Comparison of ENCODE assay signal across 24 cellular contexts in the genomic region with DNA sequence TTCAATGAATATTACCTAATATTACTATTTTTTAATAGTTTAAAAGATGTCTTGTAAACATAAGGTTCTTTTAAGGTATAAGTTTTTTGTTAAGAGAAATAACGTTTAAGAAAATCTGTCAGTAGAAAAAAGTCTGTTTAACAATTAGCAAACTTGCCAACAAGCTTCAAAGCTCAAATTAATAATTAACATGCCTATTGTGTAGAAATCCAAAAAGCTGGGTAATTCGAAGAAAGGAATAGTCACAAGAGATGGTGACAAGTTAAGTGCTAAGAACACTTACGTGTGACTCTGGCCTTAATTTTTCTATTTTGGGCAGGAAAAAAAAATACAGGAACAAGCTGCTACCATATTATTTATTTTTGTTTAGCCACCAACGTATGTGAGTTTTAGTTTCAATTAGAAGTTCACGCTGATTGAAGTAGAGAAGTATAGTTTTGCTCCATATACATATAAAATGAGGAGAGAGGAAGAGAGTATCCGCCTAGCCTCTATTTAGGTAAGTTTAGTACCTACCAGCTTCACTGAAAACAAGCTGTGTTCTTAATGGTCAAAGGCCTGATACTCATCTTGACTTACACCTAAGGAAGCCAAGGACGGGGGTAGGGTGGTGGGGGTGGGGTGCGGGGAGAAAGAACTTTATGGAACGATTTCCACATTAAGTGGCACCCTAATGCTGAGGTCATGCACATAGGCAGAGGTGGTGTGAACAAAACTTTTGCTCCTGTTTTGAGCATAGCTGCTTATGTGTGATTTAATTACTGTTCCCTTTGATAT. TPM values are rescaled to one million over a fixed set of nuclear protein-coding genes. Genes with fewer than 3 reads are reported as not detected.
DNase-seq lines count a peak whose midpoint lies in the region; ATAC-seq, FAIRE-seq and TF ChIP-seq lines count a peak whose summit lies in the region.
"Had no signal": no experiment of that assay in that cellular context is flagged by ENCODE, and none has a peak within 500 bp of the region (broad histone marks: within the 10 kb centered on the region; RNA-seq: fewer than 3 reads in every experiment).

No MANE protein-coding gene starts in this region.

- no peak overlapping the region for H2BK120ac ChIP-seq in mesendoderm (ENCODE audit: low read depth, low read length)

- TF ChIP-seq CTCF in tibial artery (IDR thresholded peaks at IDR 0.05) = no peak

- peaks cover 5% of the 10 kb centered on the region for H3K27me3 Mint-ChIP-seq in activated T-cell treated with anti-CD3 and anti-CD28 coated beads, Interleukin-2, amount 50 U/mL, for 72 hours (ENCODE audit: low read depth)
- no peaks in the 10 kb centered on the region for H3K27me3 Mint-ChIP-seq in stimulated activated naive CD8-positive, alpha-beta T cell treated with anti-CD3 and anti-CD28 coated beads, Interleukin-15, amount 100 ng/mL, for 72 hours
- H3K27me3 Mint-ChIP-seq: activated CD4-positive, alpha-beta T cell treated with anti-CD3 and anti-CD28 coated beads, Interleukin-2, amount 10 ng/mL, durations not matched to agents 7 days and 5 days had no signal

- H3K9ac ChIP-seq in mesendoderm (ENCODE audit: low read length) = no peak overlapping the region

- no peak overlapping the region for H4K8ac ChIP-seq in mesendoderm (ENCODE audit: low read depth, low read length)

- no peak overlapping the region for H3K4me3 Mint-ChIP-seq in activated T-cell treated with anti-CD3 and anti-CD28 coated beads, Interleukin-2, amount 50 U/mL, for 72 hours
- no peak overlapping the region for H3K4me3 Mint-ChIP-seq in stimulated activated naive CD8-positive, alpha-beta T cell treated with anti-CD3 and anti-CD28 coated beads, Interleukin-15, amount 100 ng/mL, for 72 hours
- H3K4me3 Mint-ChIP-seq: activated CD4-positive, alpha-beta T cell treated with anti-CD3 and anti-CD28 coated beads, Interleukin-2, amount 10 ng/mL, durations not matched to agents 7 days and 5 days; activated CD8-positive, alpha-beta memory T cell treated with anti-CD3 and anti-CD28 coated beads, Interleukin-2, amount 10 ng/mL, durations not matched to agents 7 days and 5 days; activated T-helper 1 cell treated with anti-CD3 and anti-CD28 coated beads, Interleukin-12 subunit alpha, Interleukin-12 subunit beta, Interleukin-2, Interleukin-4 antibody, amounts not matched to agents 30 ng/mL and 10 ng/mL and 1 ng/mL, durations not matched to agents 14 hours and 24 hours and 36 hours; CD8-positive, alpha-beta memory T cell; H9; mesothelial cell of epicardium; naive thymus-derived CD8-positive, alpha-beta T cell had no signal

- no peak for DNase-seq in activated T-cell treated with anti-CD3 and anti-CD28 coated beads, Interleukin-2, amount 50 U/mL, for 72 hours
- no peak for DNase-seq in activated T-cell treated with anti-CD3 and anti-CD28 coated beads, Interleukin-2, amount 50 U/mL, for 1 hour
- DNase-seq in mesendoderm (peak; percentile 54), tibial artery (no peak)
- DNase-seq in stimulated activated naive CD8-positive, alpha-beta T cell treated with anti-CD3 and anti-CD28 coated beads, Interleukin-15, amount 100 ng/mL, for 72 hours = no peak
- DNase-seq: activated CD4-positive, alpha-beta T cell treated with anti-CD3 and anti-CD28 coated beads, Interleukin-2, amount 10 ng/mL, durations not matched to agents 7 days and 5 days; activated CD8-positive, alpha-beta memory T cell treated with anti-CD3 and anti-CD28 coated beads, Interleukin-2, amount 10 ng/mL, durations not matched to agents 7 days and 5 days; activated naive CD4-positive, alpha-beta T cell treated with anti-CD3 and anti-CD28 coated beads, Interleukin-2, amount 50 U/mL, for 16 hours; amygdala; CD8-positive, alpha-beta memory T cell; H9; naive thymus-derived CD8-positive, alpha-beta T cell; NCI-H510A; PC-9; stimulated activated CD8-positive, alpha-beta memory T cell treated with anti-CD3 and anti-CD28 coated beads, Interleukin-4, amount 100 ng/mL, for 48 hours had no signal

- H3K4ac ChIP-seq in mesendoderm (ENCODE audit: low read depth, low read length) = no peak overlapping the region

- peaks cover 8% of the 10 kb centered on the region for H3K4me1 ChIP-seq in mesendoderm (ENCODE audit: control insufficient read depth, low read depth, low read length)
- H3K4me1 ChIP-seq in tibial artery = peaks cover 0 to 58% (median 12%) of the 10 kb centered on the region in 4 donors

- no peaks in the 10 kb centered on the region for H3K9me3 Mint-ChIP-seq in activated T-cell treated with anti-CD3 and anti-CD28 coated beads, Interleukin-2, amount 50 U/mL, for 72 hours
- H3K9me3 Mint-ChIP-seq in stimulated activated naive CD8-positive, alpha-beta T cell treated with anti-CD3 and anti-CD28 coated beads, Interleukin-15, amount 100 ng/mL, for 72 hours = no peaks in the 10 kb centered on the region
- H3K9me3 Mint-ChIP-seq: activated CD4-positive, alpha-beta T cell treated with anti-CD3 and anti-CD28 coated beads, Interleukin-2, amount 10 ng/mL, durations not matched to agents 7 days and 5 days; activated T-helper 1 cell treated with anti-CD3 and anti-CD28 coated beads, Interleukin-12 subunit alpha, Interleukin-12 subunit beta, Interleukin-2, Interleukin-4 antibody, amounts not matched to agents 30 ng/mL and 10 ng/mL and 1 ng/mL, durations not matched to agents 14 hours and 24 hours and 36 hours; CD8-positive, alpha-beta memory T cell; H9; naive thymus-derived CD8-positive, alpha-beta T cell had no signal

- H3K4me3 ChIP-seq in mesendoderm (ENCODE audit: low read length) (no peak overlapping the region), tibial artery (no peak overlapping the region)
- H3K4me3 ChIP-seq: PC-9, right atrium auricular region, upper lobe of right lung had no signal

- H3K27me3 ChIP-seq in mesendoderm (ENCODE audit: insufficient read depth, low read length, poor library complexity) = no peaks in the 10 kb centered on the region
- no peaks in the 10 kb centered on the region for H3K27me3 ChIP-seq in tibial artery
- H3K27me3 ChIP-seq: right atrium auricular region, upper lobe of right lung had no signal

- H2BK5ac ChIP-seq in mesendoderm (ENCODE audit: low read length) = no peak overlapping the region

- peak; percentile 21 for FAIRE-seq in endometrium (lab: Jason Lieb, UNC)
- FAIRE-seq: endothelial cell of umbilical vein had no signal

- no peaks in the 10 kb centered on the region for H3K9me3 ChIP-seq in tibial artery
- H3K9me3 ChIP-seq: right atrium auricular region, upper lobe of right lung had no signal

- no peak overlapping the region for H3K23ac ChIP-seq in mesendoderm (ENCODE audit: low read length)

- no peak for ATAC-seq in activated T-cell treated with anti-CD3 and anti-CD28 coated beads, Interleukin-2, amount 50 U/mL, for 72 hours (replicated peaks in 1 of 2)
- ATAC-seq in HG03280 (IDR thresholded peaks at IDR 0.05; ENCODE audit: unreplicated experiment) (no peak), HG03521 (IDR thresholded peaks at IDR 0.05; ENCODE audit: unreplicated experiment) (no peak)
- ATAC-seq in stimulated activated naive CD8-positive, alpha-beta T cell treated with anti-CD3 and anti-CD28 coated beads, Interleukin-15, amount 100 ng/mL, for 72 hours = no peak
- ATAC-seq: activated CD8-positive, alpha-beta memory T cell treated with anti-CD3 and anti-CD28 coated beads, Interleukin-2, amount 10 ng/mL, durations not matched to agents 7 days and 5 days; naive thymus-derived CD8-positive, alpha-beta T cell had no signal

- H3K27ac Mint-ChIP-seq in activated T-cell treated with anti-CD3 and anti-CD28 coated beads, Interleukin-2, amount 50 U/mL, for 72 hours = peak overlapping the region; percentile 35
- no peak overlapping the region for H3K27ac Mint-ChIP-seq in stimulated activated naive CD8-positive, alpha-beta T cell treated with anti-CD3 and anti-CD28 coated beads, Interleukin-15, amount 100 ng/mL, for 72 hours
- H3K27ac Mint-ChIP-seq: activated CD4-positive, alpha-beta T cell treated with anti-CD3 and anti-CD28 coated beads, Interleukin-2, amount 10 ng/mL, durations not matched to agents 7 days and 5 days; activated CD8-positive, alpha-beta memory T cell treated with anti-CD3 and anti-CD28 coated beads, Interleukin-2, amount 10 ng/mL, durations not matched to agents 7 days and 5 days; activated T-helper 1 cell treated with anti-CD3 and anti-CD28 coated beads, Interleukin-12 subunit alpha, Interleukin-12 subunit beta, Interleukin-2, Interleukin-4 antibody, amounts not matched to agents 30 ng/mL and 10 ng/mL and 1 ng/mL, durations not matched to agents 14 hours and 24 hours and 36 hours; CD8-positive, alpha-beta memory T cell; naive thymus-derived CD8-positive, alpha-beta T cell had no signal

- no peak overlapping the region for H4K5ac ChIP-seq in mesendoderm (ENCODE audit: low read length)

- H3K36me3 ChIP-seq in mesendoderm (ENCODE audit: control insufficient read depth, insufficient read depth, low read length) = no peaks in the 10 kb centered on the region
- H3K36me3 ChIP-seq in tibial artery = peaks cover 29 to 38% (median 37%) of the 10 kb centered on the region in 3 donors

- H3K4me2 ChIP-seq in mesendoderm (ENCODE audit: low read length) = no peak overlapping the region
- H3K4me2 ChIP-seq: PC-9 had no signal

- intact Hi-C loops in tibial artery (cut with DNase I; ENCODE audit: low total_unique reads) = loop anchor here (5.0 kb wide), 1 partner anchor 251 kb away; no protein-coding TSS in a partner anchor

- H3K79me1 ChIP-seq in mesendoderm (ENCODE audit: low read length) = no peaks in the 10 kb centered on the region

- peaks cover 17% of the 10 kb centered on the region for H3K4me1 Mint-ChIP-seq in activated T-cell treated with anti-CD3 and anti-CD28 coated beads, Interleukin-2, amount 50 U/mL, for 72 hours (ENCODE audit: low read depth)
- H3K4me1 Mint-ChIP-seq in stimulated activated naive CD8-positive, alpha-beta T cell treated with anti-CD3 and anti-CD28 coated beads, Interleukin-15, amount 100 ng/mL, for 72 hours = peaks cover 20% of the 10 kb centered on the region
- H3K4me1 Mint-ChIP-seq: activated CD8-positive, alpha-beta memory T cell treated with anti-CD3 and anti-CD28 coated beads, Interleukin-2, amount 10 ng/mL, durations not matched to agents 7 days and 5 days had no signal

- H3K56ac ChIP-seq in mesendoderm (ENCODE audit: low read length) = no peak overlapping the region

- WGBS in mesendoderm (ENCODE audit: extremely low coverage, insufficient coverage, low lambda C conversion rate) = 100% methylated on average over 1 of the region's 9 CpGs

- no peaks in the 10 kb centered on the region for H3K79me2 ChIP-seq in mesendoderm (ENCODE audit: control insufficient read depth, insufficient read depth, low read length)

- H3K18ac ChIP-seq in mesendoderm (ENCODE audit: low read length) = no peak overlapping the region

- H2BK15ac ChIP-seq in mesendoderm (replicated peaks; ENCODE audit: low read depth) = no peak overlapping the region

- no peaks in the 10 kb centered on the region for H3K36me3 Mint-ChIP-seq in activated T-cell treated with anti-CD3 and anti-CD28 coated beads, Interleukin-2, amount 50 U/mL, for 72 hours (ENCODE audit: insufficient read depth in 2 of 2)
- H3K36me3 Mint-ChIP-seq: activated CD8-positive, alpha-beta memory T cell treated with anti-CD3 and anti-CD28 coated beads, Interleukin-2, amount 10 ng/mL, durations not matched to agents 7 days and 5 days; CD8-positive, alpha-beta memory T cell; naive thymus-derived CD8-positive, alpha-beta T cell had no signal

- no peak overlapping the region for H2AK5ac ChIP-seq in mesendoderm (ENCODE audit: low read length)

- H3K27ac ChIP-seq in mesendoderm (ENCODE audit: low read depth, low read length) (no peak overlapping the region), tibial artery (peak overlapping the region; percentile 24 to 80)
- H3K27ac ChIP-seq: HL-60, PC-9, upper lobe of right lung had no signal

RNA-seq across cellular contexts. Expression of a gene that starts 43.4 kb away (rescaled TPM):
- 1 to 10 TPM; 2.4 to 3.8 TPM for total RNA-seq in activated T-cell treated with anti-CD3 and anti-CD28 coated beads, Interleukin-2, amount 50 U/mL, for 72 hours
- 2.0 TPM for polyA plus RNA-seq in mesendoderm (2013, experiment 1 of 2)
- 2.1 TPM for polyA plus RNA-seq in mesendoderm (2013, experiment 2 of 2)
